ENCODE assay signal across 11 cellular contexts in the genomic region with DNA sequence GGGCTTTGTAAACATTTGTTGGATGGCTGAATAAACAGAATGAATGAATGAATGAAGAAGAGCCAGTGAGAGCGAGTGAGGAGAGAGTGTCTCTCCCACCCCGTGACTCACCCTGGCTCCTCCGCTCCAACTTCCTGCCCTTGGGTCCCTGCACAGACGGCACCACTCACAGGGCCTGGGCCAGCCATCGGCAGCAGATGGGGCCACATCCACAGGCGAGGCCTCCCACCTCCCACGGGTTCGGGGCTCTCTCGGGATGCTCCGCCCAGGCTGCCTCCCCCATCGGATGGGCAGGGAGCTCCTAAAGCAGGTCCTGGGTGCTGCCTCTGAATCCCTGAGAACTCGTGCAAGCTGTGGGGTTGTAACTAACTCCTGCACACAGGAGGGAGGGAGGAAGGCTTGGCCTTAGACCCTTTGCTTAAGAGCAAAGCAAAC. TPM values are rescaled to one million over a fixed set of nuclear protein-coding genes. Genes with fewer than 3 reads are reported as not detected.
DNase-seq lines count a peak whose midpoint lies in the region; ATAC-seq and TF ChIP-seq lines count a peak whose summit lies in the region.
"Had no signal": no experiment of that assay in that cellular context is flagged by ENCODE, and none has a peak within 500 bp of the region (broad histone marks: within the 10 kb centered on the region; RNA-seq: fewer than 3 reads in every experiment).

No MANE protein-coding gene starts in this region.

- intact Hi-C loops in thyroid gland (cut with DNase I) = no loop called here

- no peak overlapping the region for H2AFZ ChIP-seq in hepatocyte

- peak; percentile 5; the same call in 1 of the 2 replicates for ATAC-seq in WTC11
- no peak for ATAC-seq in GM18517 (IDR thresholded peaks at IDR 0.05; ENCODE audit: unreplicated experiment)
- no peak for ATAC-seq in HG03571 (IDR thresholded peaks at IDR 0.05; ENCODE audit: unreplicated experiment)

- CTCF ChIA-PET in WTC11 (lab: Charles Lee) = interaction anchor here (1.2 to 2.9 kb wide), 6 partner anchors 16 to 106 kb away, joined by 3 to 24 read pairs (median 6); no protein-coding TSS in a partner anchor

- H3K27ac ChIP-seq in hepatocyte (peak overlapping the region; percentile 54), thyroid gland (no peak overlapping the region)

- H3K9me3 ChIP-seq in hepatocyte (ENCODE audit: low read depth) (no peaks in the 10 kb centered on the region), thyroid gland (no peaks in the 10 kb centered on the region)

- no peak overlapping the region for H3K4me3 Mint-ChIP-seq in WTC11

- DNase-seq in NCI-H2029 (lab: John Stamatoyannopoulos, UW) (peak; percentile 21), NCI-H2029 treated with DMSO at 0.1 percent for 48 hours (lab: John Stamatoyannopoulos, UW) (no peak), WTC11 (ENCODE audit: low spot score) (no peak), hepatocyte (ENCODE audit: low spot score) (peak; percentile 81), thyroid gland (peak; percentile 2 to 4)
- no peak for DNase-seq in activated CD4-positive, CD25-positive, alpha-beta regulatory T cell (lab: John Stamatoyannopoulos, UW)
- DNase-seq: retina; stimulated activated naive CD4-positive, alpha-beta T cell had no signal

- no peaks in the 10 kb centered on the region for H3K27me3 Mint-ChIP-seq in WTC11 (ENCODE audit: low read depth)

- no peaks in the 10 kb centered on the region for H3K9me3 Mint-ChIP-seq in WTC11
- H3K9me3 Mint-ChIP-seq: activated T-helper 2 cell treated with anti-CD3 and anti-CD28 coated beads, Interferon-gamma antibody, Interleukin-2, Interleukin-4, amounts not matched to agents 10 μg/mL and 5 μg/mL and 100 μg/mL, durations not matched to agents 14 hours and 24 hours and 36 hours had no signal

- H3K4me2 ChIP-seq in hepatocyte = peak overlapping the region; percentile 63

- peak overlapping the region; percentile 61; the same call in 1 of the 2 replicates for H3K27ac Mint-ChIP-seq in WTC11
- H3K27ac Mint-ChIP-seq: activated T-helper 2 cell treated with anti-CD3 and anti-CD28 coated beads, Interferon-gamma antibody, Interleukin-2, Interleukin-4, amounts not matched to agents 10 μg/mL and 5 μg/mL and 100 μg/mL, durations not matched to agents 14 hours and 24 hours and 36 hours had no signal

- POLR2A ChIA-PET in WTC11 (lab: Charles Lee) = no interaction called here

- H3K27me3 ChIP-seq in hepatocyte (no peaks in the 10 kb centered on the region), thyroid gland (no peaks in the 10 kb centered on the region)

- H4K20me1 ChIP-seq in hepatocyte (ENCODE audit: insufficient read depth, poor library complexity, severe bottlenecking) = peaks cover 33% of the 10 kb centered on the region

- H3K4me1 Mint-ChIP-seq in WTC11 = peaks cover 41% of the 10 kb centered on the region

- H3K36me3 ChIP-seq in hepatocyte (replicated peaks; ENCODE audit: insufficient read depth, low read depth) (no peaks in the 10 kb centered on the region), thyroid gland (no peaks in the 10 kb centered on the region)

- 17% methylated on average over 12 of the region's 12 CpGs for WGBS in hepatocyte (ENCODE audit: low lambda C conversion rate, missing lambda C conversion rate)
- 52 to 67% methylated on average over 11 of the region's 12 CpGs for WGBS in thyroid gland, 2 donors

- H3K4me1 ChIP-seq in hepatocyte (ENCODE audit: insufficient read depth) (peaks cover 36% of the 10 kb centered on the region), thyroid gland (peaks cover 15 to 39% of the 10 kb centered on the region in 2 donors)

- no peaks in the 10 kb centered on the region for H3K36me3 Mint-ChIP-seq in WTC11

- TF ChIP-seq CTCF in WTC11 (IDR thresholded peaks at IDR 0.05) = no peak
- TF ChIP-seq CTCF in hepatocyte (IDR thresholded peaks at IDR 0.05; ENCODE audit: poor library complexity) = peak; percentile 16
- TF ChIP-seq CTCF in thyroid gland (IDR thresholded peaks at IDR 0.05) = no peak

- H3K9me2 ChIP-seq in hepatocyte (replicated peaks; ENCODE audit: insufficient read depth) = no peaks in the 10 kb centered on the region

- H3K79me2 ChIP-seq in hepatocyte = peaks cover 48% of the 10 kb centered on the region

- no peak for TF ChIP-seq POLR2A in thyroid gland (IDR thresholded peaks at IDR 0.05)

- H3K4me3 ChIP-seq in hepatocyte = no peak overlapping the region
- H3K4me3 ChIP-seq in thyroid gland (replicated peaks in 1 of 3) = no peak overlapping the region

TF ChIP-seq in WTC11, 78 proteins besides CTCF, POLR2A, EP300 and RAD21 (continues in another document):
- TF ChIP-seq ZNF138 (CRISPR knock-in tag; conservative IDR thresholded peaks at IDR 0.05) (no peak), PRRX2 (CRISPR knock-in tag; IDR thresholded peaks at IDR 0.05) (no peak), FOXP1 (CRISPR knock-in tag; IDR thresholded peaks at IDR 0.05; ENCODE audit: borderline replicate concordance) (no peak), GABPB1 (CRISPR knock-in tag; IDR thresholded peaks at IDR 0.05) (no peak), GTF2I (CRISPR knock-in tag; conservative IDR thresholded peaks at IDR 0.05) (no peak), TEAD4 (CRISPR knock-in tag; IDR thresholded peaks at IDR 0.05) (no peak)
- TF ChIP-seq, protein P1, sequence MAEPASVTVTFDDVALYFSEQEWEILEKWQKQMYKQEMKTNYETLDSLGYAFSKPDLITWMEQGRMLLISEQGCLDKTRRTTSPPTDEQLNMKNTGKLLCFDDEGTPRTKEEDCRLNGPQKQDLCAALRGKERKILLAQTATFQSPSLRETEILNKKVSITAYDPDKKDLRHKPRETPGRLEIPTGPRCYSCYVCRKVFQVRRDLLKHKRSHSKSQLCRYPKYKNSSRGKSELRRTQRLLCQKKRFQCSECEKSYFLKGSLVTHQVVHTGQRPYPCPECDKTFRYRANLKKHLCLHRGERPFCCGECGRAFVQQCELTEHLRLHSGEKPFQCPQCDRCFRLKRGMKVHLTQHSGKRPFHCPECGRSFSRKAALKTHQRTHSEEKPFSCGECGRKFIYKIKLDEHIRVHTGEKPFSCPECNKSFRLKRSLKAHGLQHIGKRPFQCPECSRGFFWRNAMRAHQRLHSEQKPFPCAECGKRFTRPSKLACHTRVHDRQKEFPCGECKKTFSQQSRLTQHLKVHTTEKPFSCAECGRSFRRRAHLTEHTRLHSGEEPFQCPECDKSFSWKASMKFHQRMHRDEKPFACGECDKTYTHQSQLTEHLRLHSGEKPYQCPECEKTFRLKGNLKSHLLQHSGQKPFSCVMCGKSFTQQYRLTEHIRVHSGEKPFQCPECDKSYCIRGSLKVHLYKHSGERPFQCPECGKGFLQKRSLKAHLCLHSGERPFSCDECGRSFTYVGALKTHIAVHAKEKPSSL (CRISPR knock-in tag; conservative IDR thresholded peaks at IDR 0.05) = no peak
- TF ChIP-seq, protein P2, sequence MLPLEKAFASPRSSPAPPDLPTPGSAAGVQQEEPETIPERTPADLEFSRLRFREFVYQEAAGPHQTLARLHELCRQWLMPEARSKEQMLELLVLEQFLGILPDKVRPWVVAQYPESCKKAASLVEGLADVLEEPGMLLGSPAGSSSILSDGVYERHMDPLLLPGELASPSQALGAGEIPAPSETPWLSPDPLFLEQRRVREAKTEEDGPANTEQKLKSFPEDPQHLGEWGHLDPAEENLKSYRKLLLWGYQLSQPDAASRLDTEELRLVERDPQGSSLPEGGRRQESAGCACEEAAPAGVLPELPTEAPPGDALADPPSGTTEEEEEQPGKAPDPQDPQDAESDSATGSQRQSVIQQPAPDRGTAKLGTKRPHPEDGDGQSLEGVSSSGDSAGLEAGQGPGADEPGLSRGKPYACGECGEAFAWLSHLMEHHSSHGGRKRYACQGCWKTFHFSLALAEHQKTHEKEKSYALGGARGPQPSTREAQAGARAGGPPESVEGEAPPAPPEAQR (CRISPR knock-in tag; IDR thresholded peaks at IDR 0.05) = no peak
- TF ChIP-seq, protein P3, sequence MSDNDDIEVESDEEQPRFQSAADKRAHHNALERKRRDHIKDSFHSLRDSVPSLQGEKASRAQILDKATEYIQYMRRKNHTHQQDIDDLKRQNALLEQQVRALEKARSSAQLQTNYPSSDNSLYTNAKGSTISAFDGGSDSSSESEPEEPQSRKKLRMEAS (CRISPR knock-in tag; IDR thresholded peaks at IDR 0.05) = no peak
- TF ChIP-seq, protein P4, sequence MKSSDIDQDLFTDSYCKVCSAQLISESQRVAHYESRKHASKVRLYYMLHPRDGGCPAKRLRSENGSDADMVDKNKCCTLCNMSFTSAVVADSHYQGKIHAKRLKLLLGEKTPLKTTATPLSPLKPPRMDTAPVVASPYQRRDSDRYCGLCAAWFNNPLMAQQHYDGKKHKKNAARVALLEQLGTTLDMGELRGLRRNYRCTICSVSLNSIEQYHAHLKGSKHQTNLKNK (CRISPR knock-in tag; IDR thresholded peaks at IDR 0.05) = no peak
- TF ChIP-seq, protein P5, sequence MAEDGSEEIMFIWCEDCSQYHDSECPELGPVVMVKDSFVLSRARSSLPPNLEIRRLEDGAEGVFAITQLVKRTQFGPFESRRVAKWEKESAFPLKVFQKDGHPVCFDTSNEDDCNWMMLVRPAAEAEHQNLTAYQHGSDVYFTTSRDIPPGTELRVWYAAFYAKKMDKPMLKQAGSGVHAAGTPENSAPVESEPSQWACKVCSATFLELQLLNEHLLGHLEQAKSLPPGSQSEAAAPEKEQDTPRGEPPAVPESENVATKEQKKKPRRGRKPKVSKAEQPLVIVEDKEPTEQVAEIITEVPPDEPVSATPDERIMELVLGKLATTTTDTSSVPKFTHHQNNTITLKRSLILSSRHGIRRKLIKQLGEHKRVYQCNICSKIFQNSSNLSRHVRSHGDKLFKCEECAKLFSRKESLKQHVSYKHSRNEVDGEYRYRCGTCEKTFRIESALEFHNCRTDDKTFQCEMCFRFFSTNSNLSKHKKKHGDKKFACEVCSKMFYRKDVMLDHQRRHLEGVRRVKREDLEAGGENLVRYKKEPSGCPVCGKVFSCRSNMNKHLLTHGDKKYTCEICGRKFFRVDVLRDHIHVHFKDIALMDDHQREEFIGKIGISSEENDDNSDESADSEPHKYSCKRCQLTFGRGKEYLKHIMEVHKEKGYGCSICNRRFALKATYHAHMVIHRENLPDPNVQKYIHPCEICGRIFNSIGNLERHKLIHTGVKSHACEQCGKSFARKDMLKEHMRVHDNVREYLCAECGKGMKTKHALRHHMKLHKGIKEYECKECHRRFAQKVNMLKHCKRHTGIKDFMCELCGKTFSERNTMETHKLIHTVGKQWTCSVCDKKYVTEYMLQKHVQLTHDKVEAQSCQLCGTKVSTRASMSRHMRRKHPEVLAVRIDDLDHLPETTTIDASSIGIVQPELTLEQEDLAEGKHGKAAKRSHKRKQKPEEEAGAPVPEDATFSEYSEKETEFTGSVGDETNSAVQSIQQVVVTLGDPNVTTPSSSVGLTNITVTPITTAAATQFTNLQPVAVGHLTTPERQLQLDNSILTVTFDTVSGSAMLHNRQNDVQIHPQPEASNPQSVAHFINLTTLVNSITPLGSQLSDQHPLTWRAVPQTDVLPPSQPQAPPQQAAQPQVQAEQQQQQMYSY (CRISPR knock-in tag; IDR thresholded peaks at IDR 0.05) = no peak

RNA-seq across cellular contexts. Expression of a gene that starts 41.3 kb away (rescaled TPM):
- total RNA-seq in WTC11 (2021) (70.1 to 84.7 TPM (median 70.3 TPM) in 3 replicates), hepatocyte (15.6 and 22.0 TPM in 2 replicates), thyroid gland (10 to 100 TPM; 14.4 to 36.9 (median 24.4) TPM)
- 10.1 and 11.1 TPM in 2 replicates for polyA plus RNA-seq in hepatocyte

RNA-seq across cellular contexts. Expression of a gene that starts 41.8 kb away (rescaled TPM):
- total RNA-seq in WTC11 (2021) = 46.9 to 53.1 TPM (median 49.3 TPM) in 3 replicates
- 60.2 and 67.3 TPM in 2 replicates for total RNA-seq in hepatocyte
- polyA plus RNA-seq in hepatocyte = 43.6 and 47.0 TPM in 2 replicates
- total RNA-seq in thyroid gland = 100 to 1,000 TPM; 119 to 141 (median 130) TPM

Comparison
In these comparisons a context has a peak if more than half of its experiments do, and no peak if none do; other contexts are left out.
1. DNase-seq: peak in NCI-H2029 (single experiment), hepatocyte (single experiment) and thyroid gland (2 of 2); none in NCI-H2029 treated with DMSO at 0.1 percent for 48 hours (single experiment), WTC11 (single experiment) and activated CD4-positive, CD25-positive, alpha-beta regulatory T cell (0 of 4).